In genomic region chr1:183604811-183605210, GRCh38 we compare ENCODE assay signal across 3 cellular contexts.
TF ChIP-seq lines count a peak whose summit lies in the region.

No MANE protein-coding gene starts in this region.

TF ChIP-seq in liver, 16 proteins besides CTCF, POLR2A, EP300 and RAD21:
- TF ChIP-seq YY1 (IDR thresholded peaks at IDR 0.05) (no peak), SP1 (IDR thresholded peaks at IDR 0.05) (no peak), HNF4G (IDR thresholded peaks at IDR 0.05) (no peak), EGR1 (IDR thresholded peaks at IDR 0.05; ENCODE audit: low read depth in 2 of 2) (no peak), NR2F2 (IDR thresholded peaks at IDR 0.05) (no peak)
- TF ChIP-seq, protein P1, sequence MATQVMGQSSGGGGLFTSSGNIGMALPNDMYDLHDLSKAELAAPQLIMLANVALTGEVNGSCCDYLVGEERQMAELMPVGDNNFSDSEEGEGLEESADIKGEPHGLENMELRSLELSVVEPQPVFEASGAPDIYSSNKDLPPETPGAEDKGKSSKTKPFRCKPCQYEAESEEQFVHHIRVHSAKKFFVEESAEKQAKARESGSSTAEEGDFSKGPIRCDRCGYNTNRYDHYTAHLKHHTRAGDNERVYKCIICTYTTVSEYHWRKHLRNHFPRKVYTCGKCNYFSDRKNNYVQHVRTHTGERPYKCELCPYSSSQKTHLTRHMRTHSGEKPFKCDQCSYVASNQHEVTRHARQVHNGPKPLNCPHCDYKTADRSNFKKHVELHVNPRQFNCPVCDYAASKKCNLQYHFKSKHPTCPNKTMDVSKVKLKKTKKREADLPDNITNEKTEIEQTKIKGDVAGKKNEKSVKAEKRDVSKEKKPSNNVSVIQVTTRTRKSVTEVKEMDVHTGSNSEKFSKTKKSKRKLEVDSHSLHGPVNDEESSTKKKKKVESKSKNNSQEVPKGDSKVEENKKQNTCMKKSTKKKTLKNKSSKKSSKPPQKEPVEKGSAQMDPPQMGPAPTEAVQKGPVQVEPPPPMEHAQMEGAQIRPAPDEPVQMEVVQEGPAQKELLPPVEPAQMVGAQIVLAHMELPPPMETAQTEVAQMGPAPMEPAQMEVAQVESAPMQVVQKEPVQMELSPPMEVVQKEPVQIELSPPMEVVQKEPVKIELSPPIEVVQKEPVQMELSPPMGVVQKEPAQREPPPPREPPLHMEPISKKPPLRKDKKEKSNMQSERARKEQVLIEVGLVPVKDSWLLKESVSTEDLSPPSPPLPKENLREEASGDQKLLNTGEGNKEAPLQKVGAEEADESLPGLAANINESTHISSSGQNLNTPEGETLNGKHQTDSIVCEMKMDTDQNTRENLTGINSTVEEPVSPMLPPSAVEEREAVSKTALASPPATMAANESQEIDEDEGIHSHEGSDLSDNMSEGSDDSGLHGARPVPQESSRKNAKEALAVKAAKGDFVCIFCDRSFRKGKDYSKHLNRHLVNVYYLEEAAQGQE (IDR thresholded peaks at IDR 0.05), result no peak
TF ChIP-seq in liver: peak in this region for 0.

TF ChIP-seq in HepG2, 621 proteins besides CTCF, POLR2A, EP300 and RAD21:
- TF ChIP-seq ZNF607 (CRISPR knock-in tag; IDR thresholded peaks at IDR 0.05; ENCODE audit: borderline replicate concordance), result no peak
- TF ChIP-seq, protein P2, sequence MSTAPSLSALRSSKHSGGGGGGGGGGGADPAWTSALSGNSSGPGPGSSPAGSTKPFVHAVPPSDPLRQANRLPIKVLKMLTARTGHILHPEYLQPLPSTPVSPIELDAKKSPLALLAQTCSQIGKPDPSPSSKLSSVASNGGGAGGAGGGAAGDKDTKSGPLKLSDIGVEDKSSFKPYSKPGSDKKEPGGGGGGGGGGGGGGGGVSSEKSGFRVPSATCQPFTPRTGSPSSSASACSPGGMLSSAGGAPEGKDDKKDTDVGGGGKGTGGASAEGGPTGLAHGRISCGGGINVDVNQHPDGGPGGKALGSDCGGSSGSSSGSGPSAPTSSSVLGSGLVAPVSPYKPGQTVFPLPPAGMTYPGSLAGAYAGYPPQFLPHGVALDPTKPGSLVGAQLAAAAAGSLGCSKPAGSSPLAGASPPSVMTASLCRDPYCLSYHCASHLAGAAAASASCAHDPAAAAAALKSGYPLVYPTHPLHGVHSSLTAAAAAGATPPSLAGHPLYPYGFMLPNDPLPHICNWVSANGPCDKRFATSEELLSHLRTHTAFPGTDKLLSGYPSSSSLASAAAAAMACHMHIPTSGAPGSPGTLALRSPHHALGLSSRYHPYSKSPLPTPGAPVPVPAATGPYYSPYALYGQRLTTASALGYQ (CRISPR knock-in tag; IDR thresholded peaks at IDR 0.05), result no peak
- TF ChIP-seq RFX3 (CRISPR knock-in tag; IDR thresholded peaks at IDR 0.05), result no peak
- no peak for TF ChIP-seq SNAPC4 (CRISPR knock-in tag; IDR thresholded peaks at IDR 0.05)
- TF ChIP-seq HNRNPL (IDR thresholded peaks at IDR 0.05; ENCODE audit: low read depth, low read length), result no peak
- TF ChIP-seq PRMT3 (CRISPR knock-in tag; IDR thresholded peaks at IDR 0.05; ENCODE audit: borderline replicate concordance, low read depth), result no peak
- no peak for TF ChIP-seq ETV6 (CRISPR knock-in tag; conservative IDR thresholded peaks at IDR 0.05)
- no peak for TF ChIP-seq ZNF782 (CRISPR knock-in tag; IDR thresholded peaks at IDR 0.05; ENCODE audit: borderline replicate concordance)

TF ChIP-seq in H1, 55 proteins besides CTCF, POLR2A, EP300 and RAD21:
- no peak for TF ChIP-seq CREB1 (IDR thresholded peaks at IDR 0.05)
